8 cellular contexts compared by ENCODE assay signal in genomic region chr7:127391591-127392181, GRCh38. TPM values are rescaled to one million over a fixed set of nuclear protein-coding genes. Genes with fewer than 3 reads are reported as not detected.
DNase-seq lines count a peak whose midpoint lies in the region; ATAC-seq and TF ChIP-seq lines count a peak whose summit lies in the region.

No MANE protein-coding gene starts in this region.

- H3K4me1 Mint-ChIP-seq in activated naive CD8-positive, alpha-beta T cell treated with anti-CD3 and anti-CD28 coated beads for 36 hours, result peaks cover 60% of the 10 kb centered on the region

- intact Hi-C loops in heart right ventricle (cut with DNase I), result loop anchor here in 6 of 10 donors (5.0 to 10.0 kb wide), 5 partner anchors 44 to 196 kb away; partner anchors contain the start of genes ARF5 (in 5 of the 6) and GCC1 (in 5 of the 6)
- intact Hi-C loops in sigmoid colon (cut with DNase I), result loop anchor here (2.0 to 5.0 kb wide), 3 partner anchors 44 to 261 kb away; partner anchors contain the start of genes GCC1 and SND1

- H3K27ac ChIP-seq in heart right ventricle, result peak overlapping the region; percentile 83 to 99 (median 97)
- H3K27ac ChIP-seq in sigmoid colon, result peak overlapping the region; percentile 95 to 97 (median 97)

- no peak for TF ChIP-seq CTCF in heart right ventricle (IDR thresholded peaks at IDR 0.05)
- no peak for TF ChIP-seq CTCF in sigmoid colon (IDR thresholded peaks at IDR 0.05)

- H3K4me3 Mint-ChIP-seq in activated naive CD8-positive, alpha-beta T cell treated with anti-CD3 and anti-CD28 coated beads for 36 hours, result peak overlapping the region; percentile 99

- no peak for TF ChIP-seq EP300 in sigmoid colon (IDR thresholded peaks at IDR 0.05)

- no peaks in the 10 kb centered on the region for H3K27me3 Mint-ChIP-seq in activated naive CD8-positive, alpha-beta T cell treated with anti-CD3 and anti-CD28 coated beads for 36 hours

- H3K27me3 ChIP-seq in heart right ventricle (no peaks in the 10 kb centered on the region), sigmoid colon (no peaks in the 10 kb centered on the region)

- peak; percentile 23 for ATAC-seq in GM18508 (IDR thresholded peaks at IDR 0.05; ENCODE audit: insufficient read depth, unreplicated experiment)
- peak; percentile 49 for ATAC-seq in HG02943 (IDR thresholded peaks at IDR 0.05; ENCODE audit: low read depth, unreplicated experiment)
- peak in 7 of 8 donors; percentile 1 to 77 (median 26) for ATAC-seq in heart right ventricle

- H3K4me3 ChIP-seq in heart right ventricle (peak overlapping the region; percentile 81 to 100 (median 90)), sigmoid colon (peak overlapping the region; percentile 72 to 98 (median 96))

- peak overlapping the region; percentile 97 for H3K27ac Mint-ChIP-seq in activated naive CD8-positive, alpha-beta T cell treated with anti-CD3 and anti-CD28 coated beads for 36 hours

- H3K9me3 Mint-ChIP-seq in activated naive CD8-positive, alpha-beta T cell treated with anti-CD3 and anti-CD28 coated beads for 36 hours, result peaks cover 9% of the 10 kb centered on the region

- H3K4me1 ChIP-seq in heart right ventricle, result peaks cover 0 to 54% (median 40%) of the 10 kb centered on the region in 9 donors
- H3K4me1 ChIP-seq in sigmoid colon, result peaks cover 0 to 30% (median 26%) of the 10 kb centered on the region in 4 donors

- DNase-seq in A172 (ENCODE audit: low spot score), result peak; percentile 17
- peak; percentile 33 for DNase-seq in RPMI7951 (ENCODE audit: low read depth)
- DNase-seq in activated naive CD8-positive, alpha-beta T cell treated with anti-CD3 and anti-CD28 coated beads for 36 hours, result peak; percentile 64
- DNase-seq in heart right ventricle, result peak; percentile 6 to 60
- DNase-seq in sigmoid colon, result no peak
- no peak for DNase-seq in dedifferentiated amniotic fluid mesenchymal stem cell (ENCODE audit: extremely low spot score)

- no peak for TF ChIP-seq POLR2A in sigmoid colon (IDR thresholded peaks at IDR 0.05)

- 1% methylated on average over 59 to 64 of the region's 66 CpGs for WGBS in heart right ventricle, 2 donors
- WGBS in sigmoid colon, 2 donors, result 0 to 1% methylated on average over 66 of the region's 66 CpGs

- H3K36me3 ChIP-seq in heart right ventricle (peaks cover 0 to 40% (median 5%) of the 10 kb centered on the region in 9 donors), sigmoid colon (peaks cover 0 to 19% (median 4%) of the 10 kb centered on the region in 4 donors)

- H3K36me3 Mint-ChIP-seq in activated naive CD8-positive, alpha-beta T cell treated with anti-CD3 and anti-CD28 coated beads for 36 hours, result peaks cover 40% of the 10 kb centered on the region

- no peaks in the 10 kb centered on the region for H3K9me3 ChIP-seq in heart right ventricle
- no peaks in the 10 kb centered on the region for H3K9me3 ChIP-seq in sigmoid colon

RNA-seq across cellular contexts. Expression of gene ZNF800, which starts 0.8 kb away (rescaled TPM):
- 9.5 and 13.2 TPM in 2 replicates for total RNA-seq in A172 (2014; rRNA removed; shearing (Covaris generic))
- total RNA-seq in RPMI7951 (2014; rRNA removed; shearing (Covaris generic)), result 13.2 and 22.7 TPM in 2 replicates
- 10 to 100 TPM; 32.1 to 34.2 TPM for total RNA-seq in activated naive CD8-positive, alpha-beta T cell treated with anti-CD3 and anti-CD28 coated beads for 36 hours
- total RNA-seq in heart right ventricle (10 to 100 TPM; 17.5 to 35.8 (median 25.4) TPM), sigmoid colon (10 to 100 TPM; 29.2 to 39.1 (median 36.0) TPM)
- polyA plus RNA-seq in heart right ventricle (1 to 10 TPM; 3.4 to 7.0 TPM), sigmoid colon (1 to 10 TPM; 3.6 to 8.3 (median 6.0) TPM)

Comparison
In these comparisons a context has a peak if more than half of its experiments do, and no peak if none do; other contexts are left out.
1. DNase-seq: peak in A172 (single experiment), RPMI7951 (single experiment), activated naive CD8-positive, alpha-beta T cell treated with anti-CD3 and anti-CD28 coated beads for 36 hours (single experiment) and heart right ventricle (2 of 2); none in sigmoid colon (single experiment) and dedifferentiated amniotic fluid mesenchymal stem cell (single experiment).
2. Peak in every context shown above with its lines, with median percentiles within 50 percentile points of each other: ATAC-seq.